In genomic region chr1:226937940-226938725, GRCh38 we compare ENCODE assay signal across 3 cellular contexts.
TF ChIP-seq lines count a peak whose summit lies in the region.

No MANE protein-coding gene starts in this region.

TF ChIP-seq in A549, 52 proteins besides CTCF, POLR2A, EP300 and RAD21:
- TF ChIP-seq MAZ (IDR thresholded peaks at IDR 0.05; ENCODE audit: borderline replicate concordance, low read depth, low read length) (no peak), NFE2L2 (conservative IDR thresholded peaks at IDR 0.05; ENCODE audit: low read length) (no peak), RNF2 (IDR thresholded peaks at IDR 0.05; ENCODE audit: borderline replicate concordance, low read depth) (no peak), NR3C1 (IDR thresholded peaks at IDR 0.05) (no peak), SREBF2 (IDR thresholded peaks at IDR 0.05) (no peak), ZSCAN20 (CRISPR knock-in tag; IDR thresholded peaks at IDR 0.05) (no peak), PBX3 (IDR thresholded peaks at IDR 0.05) (no peak), JUN (IDR thresholded peaks at IDR 0.05) (no peak), TP53 (CRISPR knock-in tag; IDR thresholded peaks at IDR 0.05) (no peak), KDM5A (IDR thresholded peaks at IDR 0.05) (no peak), HDAC2 (IDR thresholded peaks at IDR 0.05) (no peak), REST (IDR thresholded peaks at IDR 0.05) (no peak), ESRRA (IDR thresholded peaks at IDR 0.05; ENCODE audit: borderline replicate concordance, low read length) (no peak)

TF ChIP-seq in IMR-90, 13 proteins besides CTCF, POLR2A, EP300 and RAD21:
- no peak for TF ChIP-seq FOS (IDR thresholded peaks at IDR 0.05; ENCODE audit: low read depth, low read length)
- no peak for TF ChIP-seq SMC3 (IDR thresholded peaks at IDR 0.05; ENCODE audit: low read depth, low read length)
- TF ChIP-seq USF2 (IDR thresholded peaks at IDR 0.05; ENCODE audit: low read depth, low read length), result no peak

TF ChIP-seq in GM12878, 131 proteins besides CTCF, POLR2A, EP300 and RAD21:
- TF ChIP-seq NFXL1 (IDR thresholded peaks at IDR 0.05; ENCODE audit: borderline replicate concordance) (no peak), CBX5 (IDR thresholded peaks at IDR 0.05; ENCODE audit: low read depth) (no peak), RB1 (IDR thresholded peaks at IDR 0.05; ENCODE audit: borderline replicate concordance) (no peak), PML (IDR thresholded peaks at IDR 0.05; ENCODE audit: low read length) (no peak), CREB1 (IDR thresholded peaks at IDR 0.05; ENCODE audit: low read depth) (no peak), HDAC6 (IDR thresholded peaks at IDR 0.05; ENCODE audit: unreplicated experiment) (no peak), MAX (IDR thresholded peaks at IDR 0.05; ENCODE audit: low read depth, low read length) (no peak), MEF2B (IDR thresholded peaks at IDR 0.05; ENCODE audit: partially characterized antibody, poor library complexity, severe bottlenecking) (no peak), BCL3 (IDR thresholded peaks at IDR 0.05; ENCODE audit: borderline replicate concordance, insufficient read depth, low read depth, low read length, poor library complexity, severe bottlenecking) (no peak), POLR2AphosphoS5 (IDR thresholded peaks at IDR 0.05; ENCODE audit: low read length) (no peak), SMAD5 (IDR thresholded peaks at IDR 0.05; ENCODE audit: low read depth) (no peak), RFX5 (IDR thresholded peaks at IDR 0.05; ENCODE audit: low read depth, low read length) (no peak), TCF7 (IDR thresholded peaks at IDR 0.05; ENCODE audit: borderline replicate concordance) (no peak), RUNX3 (IDR thresholded peaks at IDR 0.05; ENCODE audit: low read length) (no peak), ETV6 (conservative IDR thresholded peaks at IDR 0.05 in 1 of 2, IDR thresholded peaks at IDR 0.05 in 1 of 2; ENCODE audit: borderline replicate concordance in 1 of 2, low read depth in 1 of 2) (no peak), IRF3 (IDR thresholded peaks at IDR 0.05) (no peak)
TF ChIP-seq in GM12878: peak in this region for 0.
